ENCODE assay signal across 8 cellular contexts in the genomic region with DNA sequence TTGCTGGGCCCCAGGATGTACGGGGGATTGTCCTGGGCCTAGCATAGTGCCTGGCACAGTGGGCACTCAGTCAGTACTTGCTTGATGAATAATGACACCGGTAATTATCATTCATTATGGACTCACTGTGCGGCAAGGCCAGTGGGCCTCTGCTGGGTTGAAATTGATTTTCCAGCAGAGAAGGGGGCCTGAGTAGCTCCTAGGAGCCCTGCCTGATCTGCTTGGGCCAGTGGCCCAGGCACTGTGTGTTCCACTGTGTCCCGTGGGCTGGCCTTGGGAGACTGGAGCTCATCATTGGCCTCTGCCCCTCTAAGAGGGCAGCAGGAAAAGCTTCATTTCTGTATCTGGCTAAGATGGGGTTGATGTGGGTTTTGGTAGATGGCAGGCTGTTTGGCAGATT. TPM values are rescaled to one million over a fixed set of nuclear protein-coding genes. Genes with fewer than 3 reads are reported as not detected.
DNase-seq lines count a peak whose midpoint lies in the region; ATAC-seq, FAIRE-seq and TF ChIP-seq lines count a peak whose summit lies in the region.

No MANE protein-coding gene starts in this region.

- dilution Hi-C loops in keratinocyte (cut with MboI; ENCODE audit: extremely low pct_ligation_motif_present, low sequenced_read_pairs): no loop called here

- peaks cover 58% of the 10 kb centered on the region for H3K79me2 ChIP-seq in keratinocyte (ENCODE audit: control insufficient read depth, insufficient read depth, low read length)

- H3K27ac ChIP-seq in keratinocyte (ENCODE audit: control insufficient read depth, insufficient read depth, low read length): peak overlapping the region; percentile 94
- H3K27ac ChIP-seq in spleen: peak overlapping the region in 7 of 8 donors; percentile 76 to 86 (median 80)

- H3K36me3 ChIP-seq in keratinocyte (ENCODE audit: control insufficient read depth in 2 of 2, extremely low read depth in 1 of 2, insufficient read depth in 2 of 2, low read length in 2 of 2) (peaks cover 4 to 6% of the 10 kb centered on the region in 2 experiments), spleen (no peaks in the 10 kb centered on the region)

- H3K9me3 ChIP-seq in keratinocyte (ENCODE audit: control insufficient read depth, low read depth, low read length) (no peaks in the 10 kb centered on the region), spleen (no peaks in the 10 kb centered on the region)

- H3K27me3 ChIP-seq in keratinocyte (ENCODE audit: control insufficient read depth, extremely low read depth, insufficient read depth, low read length): no peaks in the 10 kb centered on the region
- H3K27me3 ChIP-seq in spleen (replicated peaks in 1 of 7): peaks cover 0 to 51% (median 20%) of the 10 kb centered on the region in 7 donors

- intact Hi-C loops in spleen (cut with DNase I; ENCODE audit: low total_unique reads): no loop called here

- DNase-seq in HFF-Myc (ENCODE audit: extremely low read depth, low read depth): no peak
- DNase-seq in astrocyte of the cerebellum (ENCODE audit: low read depth): no peak
- DNase-seq in keratinocyte (ENCODE audit: low read depth, low spot score): no peak
- DNase-seq in spleen: no peak
- DNase-seq in SK-N-DZ (ENCODE audit: low spot score): no peak
- DNase-seq in HT-29 (ENCODE audit: low spot score): no peak
- no peak for DNase-seq in glomerular visceral epithelial cell (ENCODE audit: extremely low spot score)

- peak overlapping the region; percentile 95 for H3K4me2 ChIP-seq in keratinocyte (ENCODE audit: control insufficient read depth, extremely low read depth, insufficient read depth, low read depth, low read length)

- no peaks in the 10 kb centered on the region for H3K9me1 ChIP-seq in keratinocyte (ENCODE audit: control insufficient read depth, extremely low read depth, insufficient read depth, low read length)

- FAIRE-seq in keratinocyte (lab: Jason Lieb, UNC): no peak

- no peak for TF ChIP-seq POLR2A in spleen (IDR thresholded peaks at IDR 0.05)

- peak overlapping the region; percentile 96 for H3K9ac ChIP-seq in keratinocyte (ENCODE audit: control insufficient read depth, extremely low read depth, insufficient read depth, low read length)

- WGBS in spleen, 5 donors: 62 to 89% (median 74%) methylated on average over 1 to 4 of the region's 4 CpGs

- peaks cover 53% of the 10 kb centered on the region for H3K4me1 ChIP-seq in keratinocyte (ENCODE audit: control insufficient read depth, extremely low read depth, insufficient read depth, low read length)
- peaks cover 0 to 35% (median 24%) of the 10 kb centered on the region in 6 donors for H3K4me1 ChIP-seq in spleen

- ATAC-seq in HG02870 (IDR thresholded peaks at IDR 0.05; ENCODE audit: unreplicated experiment): no peak

- H2AFZ ChIP-seq in keratinocyte (ENCODE audit: control insufficient read depth, low read length): peak overlapping the region; percentile 66

- peak overlapping the region; percentile 89 for H3K4me3 ChIP-seq in HFF-Myc (replicated peaks; ENCODE audit: low read depth, low read length)
- peak overlapping the region; percentile 59 for H3K4me3 ChIP-seq in astrocyte of the cerebellum (ENCODE audit: low read depth, low read length)
- H3K4me3 ChIP-seq in keratinocyte (ENCODE audit: control insufficient read depth in 2 of 3, extremely low read depth in 1 of 3, insufficient read depth in 2 of 3, low read depth in 1 of 3, low read length in 3 of 3): peak overlapping the region; percentile 59 to 96 (median 94)
- peak overlapping the region in 7 of 8 donors; percentile 35 to 73 (median 54) for H3K4me3 ChIP-seq in spleen

- in situ Hi-C loops in astrocyte of the cerebellum (cut with HindIII; ENCODE audit: low sequenced_read_pairs): loop anchor here (5.0 kb wide), 1 partner anchor 68 kb away; no protein-coding TSS in a partner anchor

- peaks cover 3% of the 10 kb centered on the region for H4K20me1 ChIP-seq in keratinocyte (ENCODE audit: control insufficient read depth, extremely low read depth, insufficient read depth, low read length)

- TF ChIP-seq CTCF in HFF-Myc (IDR thresholded peaks at IDR 0.05; ENCODE audit: low read depth, low read length, missing control alignments) (no peak), astrocyte of the cerebellum (IDR thresholded peaks at IDR 0.05; ENCODE audit: low read depth, low read length, missing control alignments) (no peak), keratinocyte (optimal IDR thresholded peaks at IDR 0.05 in 1 of 3, IDR thresholded peaks at IDR 0.05 in 1 of 3, conservative IDR thresholded peaks at IDR 0.05 in 1 of 3; ENCODE audit: extremely low read depth in 1 of 3, insufficient read depth in 2 of 3, low read length in 3 of 3) (no peak), spleen (IDR thresholded peaks at IDR 0.05 in 8 of 11, conservative IDR thresholded peaks at IDR 0.05 in 3 of 11) (no peak)

RNA-seq across cellular contexts. Expression of a gene that starts 1.4 kb away (rescaled TPM):
- 12.0 to 12.4 TPM (median 12.3 TPM) in 3 replicates for polyA plus RNA-seq in keratinocyte
- polyA plus RNA-seq in keratinocyte (2011; ENCODE audit: low read depth): 3.6 TPM
- 7.5 and 7.8 TPM in 2 replicates for polyA plus RNA-seq in keratinocyte (2011; cell fraction: cytosol; rRNA removed)
- polyA plus RNA-seq in keratinocyte (2011; cell fraction: nucleus; rRNA removed): 29.9 and 32.6 TPM in 2 replicates
- 5.8 and 14.6 TPM in 2 replicates for polyA plus RNA-seq in keratinocyte (2012; ENCODE audit: low replicate concordance)
- polyA minus RNA-seq in keratinocyte: 17.8 to 29.2 TPM (median 23.1 TPM) in 3 replicates
- 13.4 TPM for polyA minus RNA-seq in keratinocyte (2011; cell fraction: cytosol; rRNA and poly(A)+ RNA removed)
- 34.8 and 43.4 TPM in 2 replicates for polyA minus RNA-seq in keratinocyte (2011; cell fraction: nucleus; rRNA and poly(A)+ RNA removed)
- 1 to 10 TPM; 4.1 to 8.7 (median 6.1) TPM for total RNA-seq in spleen
- 1 to 10 TPM in 1 of 3 donors, under 1 TPM in 2; 0.28 to 1.6 (median 0.56) TPM for polyA plus RNA-seq in spleen
- 0.85 and 1.9 TPM in 2 replicates for polyA plus RNA-seq in SK-N-DZ (2014; cell fraction: cytosol; rRNA removed)
- 0.63 and 0.91 TPM in 2 replicates for polyA plus RNA-seq in SK-N-DZ (2014; cell fraction: nucleus; rRNA removed)
- 12.3 and 14.1 TPM in 2 replicates for total RNA-seq in HT-29 (2014; rRNA removed; shearing (Covaris generic))
